ENCODE assay signal across 8 cellular contexts in the genomic region with DNA sequence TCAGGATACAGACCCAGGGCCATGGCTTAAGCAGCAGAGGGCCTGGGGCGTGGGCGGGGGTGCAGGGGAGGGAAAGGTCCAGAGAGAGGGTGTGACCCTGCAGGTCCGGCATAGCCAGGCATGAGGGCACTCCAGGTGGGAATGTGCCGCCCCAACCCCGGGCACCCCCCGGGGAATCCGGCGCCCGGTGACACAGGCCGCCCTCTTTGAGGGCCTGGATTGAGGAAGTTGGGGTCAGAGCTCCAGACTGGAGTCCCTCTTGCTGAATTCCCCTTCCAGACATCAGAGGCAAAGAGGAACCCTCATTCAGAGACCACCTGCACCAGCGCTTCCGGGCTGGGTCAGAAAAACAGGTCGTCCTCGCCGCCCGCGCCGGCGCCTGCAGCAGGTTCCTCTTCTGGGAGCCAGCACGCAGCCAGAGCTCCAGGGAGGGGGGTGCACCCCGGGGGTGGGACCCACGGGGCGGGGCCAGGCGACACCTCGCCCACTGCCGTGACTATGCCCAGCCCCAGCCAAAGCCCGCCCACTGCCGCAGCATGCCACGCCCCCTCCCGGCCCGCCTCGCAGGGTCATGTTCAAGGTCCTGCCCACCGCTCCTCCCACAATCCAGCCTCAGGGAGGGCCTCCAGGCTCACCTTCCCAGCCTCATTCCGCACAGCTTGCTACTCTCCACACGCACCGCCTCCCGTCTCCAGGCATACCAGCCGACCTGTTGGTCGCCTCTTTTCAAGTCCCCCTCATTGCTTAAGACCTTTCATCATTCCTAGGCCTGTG.
DNase-seq lines count a peak whose midpoint lies in the region; ATAC-seq and TF ChIP-seq lines count a peak whose summit lies in the region.

No MANE protein-coding gene starts in this region.

- peak; percentile 74 for ATAC-seq in GM21447 (IDR thresholded peaks at IDR 0.05; ENCODE audit: unreplicated experiment)

- no peaks in the 10 kb centered on the region for H3K36me3 Mint-ChIP-seq in Calu3 (ENCODE audit: insufficient read depth, unreplicated experiment)

- no peak for TF ChIP-seq CTCF in Calu3 (IDR thresholded peaks at IDR 0.05; ENCODE audit: unreplicated experiment)

- H3K27me3 Mint-ChIP-seq in Calu3 (ENCODE audit: unreplicated experiment): no peaks in the 10 kb centered on the region

- H3K4me1 Mint-ChIP-seq in Calu3 (ENCODE audit: low read depth, unreplicated experiment): peaks cover 8% of the 10 kb centered on the region

- intact Hi-C loops in Calu3 (cut with micrococcal nuclease; ENCODE audit: unreplicated experiment): no loop called here

- TF ChIP-seq EP300 in Ishikawa (IDR thresholded peaks at IDR 0.05; ENCODE audit: borderline replicate concordance): no peak

- no TSS peak for BruUV-seq in Calu3 (replicated peaks; lab: Mats Ljungman, UMichigan)

- CTCF ChIA-PET in Calu3 (lab: Charles Lee): interaction anchor here (0.6 to 1.7 kb wide), 3 partner anchors 9 to 76 kb away, joined by 3 to 5 read pairs (median 4); no protein-coding TSS in a partner anchor

- TF ChIP-seq RAD21 in Ishikawa (IDR thresholded peaks at IDR 0.05; ENCODE audit: low read depth): no peak

- no peak overlapping the region for H3K27ac Mint-ChIP-seq in Calu3 (ENCODE audit: unreplicated experiment)

- H3K4me3 Mint-ChIP-seq in Calu3 (ENCODE audit: low read depth, unreplicated experiment): peak overlapping the region; percentile 62

- DNase-seq in Calu3 (peak; percentile 97), T-helper 22 cell (ENCODE audit: low read depth) (peak; percentile 46), astrocyte of the hippocampus (ENCODE audit: low read depth, low spot score) (peak; percentile 90), inferior parietal cortex (ENCODE audit: extremely low spot score) (peak; percentile 45), foreskin melanocyte (no peak)
- DNase-seq in stimulated activated CD4-positive, alpha-beta T cell treated with anti-CD3 and anti-CD28 coated beads, Interleukin-12 subunit alpha, Interleukin-12 subunit beta, amount 100 ng/mL, for 4 hours: peak; percentile 73

- H3K9me3 Mint-ChIP-seq in Calu3 (ENCODE audit: low read depth, unreplicated experiment): no peaks in the 10 kb centered on the region

TF ChIP-seq in Ishikawa, 13 proteins besides CTCF, POLR2A, EP300 and RAD21:
- TF ChIP-seq NFIC (IDR thresholded peaks at IDR 0.05) (no peak), YY1 (IDR thresholded peaks at IDR 0.05; ENCODE audit: low read depth) (no peak), TEAD4 (IDR thresholded peaks at IDR 0.05) (peak; percentile 34; the same call in 1 of the 2 replicates), TAF1 (IDR thresholded peaks at IDR 0.05; ENCODE audit: low read depth) (peak; percentile 8; the same call in 1 of the 2 replicates), MAX (IDR thresholded peaks at IDR 0.05) (peak; percentile 76)
- TF ChIP-seq, protein P1, sequence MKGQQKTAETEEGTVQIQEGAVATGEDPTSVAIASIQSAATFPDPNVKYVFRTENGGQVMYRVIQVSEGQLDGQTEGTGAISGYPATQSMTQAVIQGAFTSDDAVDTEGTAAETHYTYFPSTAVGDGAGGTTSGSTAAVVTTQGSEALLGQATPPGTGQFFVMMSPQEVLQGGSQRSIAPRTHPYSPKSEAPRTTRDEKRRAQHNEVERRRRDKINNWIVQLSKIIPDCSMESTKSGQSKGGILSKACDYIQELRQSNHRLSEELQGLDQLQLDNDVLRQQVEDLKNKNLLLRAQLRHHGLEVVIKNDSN (IDR thresholded peaks at IDR 0.05): no peak
